Comparison of ENCODE assay signal across 23 cellular contexts in genomic region chr3:163929253-163929652, GRCh38.
"Had no signal": no experiment of that assay in that cellular context is flagged by ENCODE, and none has a peak within 500 bp of the region (broad histone marks: within the 10 kb centered on the region; RNA-seq: fewer than 3 reads in every experiment).

No MANE protein-coding gene starts in this region.

- H3K4me1 ChIP-seq: esophagus squamous epithelium had no signal

- DNase-seq: activated CD4-positive, alpha-beta T cell treated with anti-CD3 and anti-CD28 coated beads for 4 hours; activated CD4-positive, alpha-beta T cell treated with anti-CD3 and anti-CD28 coated beads, Interleukin-2, amount 50 U/mL, for 4 hours; activated CD8-positive, alpha-beta memory T cell treated with anti-CD3 and anti-CD28 coated beads for 24 hours; activated effector memory CD4-positive, alpha-beta T cell treated with Interleukin-2 at 50 U/mL for 16 hours; activated naive CD4-positive, alpha-beta T cell treated with Interleukin-2 at 50 U/mL for 16 hours; anterior cingulate cortex; dermis blood vessel endothelial cell; effector CD4-positive, alpha-beta T cell; esophagus squamous epithelium; kidney glomerular epithelial cell; naive thymus-derived CD4-positive, alpha-beta T cell; occipital lobe; right cardiac atrium; stimulated activated CD4-positive, alpha-beta T cell treated with anti-CD3 and anti-CD28 coated beads, Interleukin-4, amount 100 ng/mL, for 1 hour; T-helper 1 cell; trophoblast cell had no signal

- H3K9me3 ChIP-seq: thoracic aorta had no signal

- ATAC-seq: left lobe of liver; naive thymus-derived CD4-positive, alpha-beta T cell; right cardiac atrium; stimulated activated effector memory CD8-positive, alpha-beta T cell treated with anti-CD3 and anti-CD28 coated beads, Interleukin-12 subunit alpha, Interleukin-12 subunit beta, amount 100 ng/mL, for 72 hours had no signal

- FAIRE-seq: colon, endometrium, urothelium cell line had no signal

- H3K27ac ChIP-seq: epithelial cell of prostate, esophagus squamous epithelium, thoracic aorta had no signal

- H3K36me3 ChIP-seq: esophagus squamous epithelium, thoracic aorta had no signal

- H3K27me3 ChIP-seq: esophagus squamous epithelium had no signal

- H3K4me3 ChIP-seq: esophagus squamous epithelium, thoracic aorta had no signal
